ENCODE assay signal across 8 cellular contexts in genomic region chr2:64214281-64215115, GRCh38.
A peak's percentile ranks its signal among the peaks of the same experiment; 100 is the strongest.
DNase-seq lines count a peak whose midpoint lies in the region; ATAC-seq and TF ChIP-seq lines count a peak whose summit lies in the region.

No MANE protein-coding gene starts in this region.

- H3K27ac Mint-ChIP-seq in brain (peak overlapping the region in 4 of 5 experiments; percentile 64 to 83 (median 76)), neural crest cell (ENCODE audit: unreplicated experiment) (peak overlapping the region; percentile 57)

- H3K27me3 Mint-ChIP-seq in brain (peaks cover 4% of the 10 kb centered on the region), neural crest cell (ENCODE audit: low read depth) (no peaks in the 10 kb centered on the region)

- peak; percentile 80 for DNase-seq in NCI-H146 treated with DMSO at 0.1 percent for 48 hours (lab: John Stamatoyannopoulos, UW; ENCODE audit: unreplicated experiment)
- DNase-seq in neural crest cell (ENCODE audit: low read depth, low spot score): no peak
- no peak for DNase-seq in retina
- DNase-seq in NCI-H2171 treated with DMSO at 0.1 percent for 48 hours (lab: John Stamatoyannopoulos, UW): no peak
- no peak for DNase-seq in NCI-H187 (lab: John Stamatoyannopoulos, UW)

- ATAC-seq in GM18870 (IDR thresholded peaks at IDR 0.05; ENCODE audit: unreplicated experiment) (peak; percentile 56), HG02588 (IDR thresholded peaks at IDR 0.05; ENCODE audit: unreplicated experiment) (peak; percentile 53)

- H3K4me1 Mint-ChIP-seq in brain (peaks cover 20% of the 10 kb centered on the region), neural crest cell (peaks cover 20% of the 10 kb centered on the region)

- H3K9me3 Mint-ChIP-seq in brain (no peaks in the 10 kb centered on the region), neural crest cell (no peaks in the 10 kb centered on the region)

- H3K36me3 Mint-ChIP-seq in brain: no peaks in the 10 kb centered on the region
- no peaks in the 10 kb centered on the region for H3K36me3 Mint-ChIP-seq in neural crest cell (ENCODE audit: low read depth)

- H3K4me3 Mint-ChIP-seq in brain (peak overlapping the region in 2 of 5 experiments; percentile 4 to 19), neural crest cell (no peak overlapping the region)

- TF ChIP-seq CTCF in brain (conservative IDR thresholded peaks at IDR 0.05) (no peak), neural crest cell (conservative IDR thresholded peaks at IDR 0.05) (no peak)
